Comparison of ENCODE assay signal across 12 cellular contexts in the genomic region with DNA sequence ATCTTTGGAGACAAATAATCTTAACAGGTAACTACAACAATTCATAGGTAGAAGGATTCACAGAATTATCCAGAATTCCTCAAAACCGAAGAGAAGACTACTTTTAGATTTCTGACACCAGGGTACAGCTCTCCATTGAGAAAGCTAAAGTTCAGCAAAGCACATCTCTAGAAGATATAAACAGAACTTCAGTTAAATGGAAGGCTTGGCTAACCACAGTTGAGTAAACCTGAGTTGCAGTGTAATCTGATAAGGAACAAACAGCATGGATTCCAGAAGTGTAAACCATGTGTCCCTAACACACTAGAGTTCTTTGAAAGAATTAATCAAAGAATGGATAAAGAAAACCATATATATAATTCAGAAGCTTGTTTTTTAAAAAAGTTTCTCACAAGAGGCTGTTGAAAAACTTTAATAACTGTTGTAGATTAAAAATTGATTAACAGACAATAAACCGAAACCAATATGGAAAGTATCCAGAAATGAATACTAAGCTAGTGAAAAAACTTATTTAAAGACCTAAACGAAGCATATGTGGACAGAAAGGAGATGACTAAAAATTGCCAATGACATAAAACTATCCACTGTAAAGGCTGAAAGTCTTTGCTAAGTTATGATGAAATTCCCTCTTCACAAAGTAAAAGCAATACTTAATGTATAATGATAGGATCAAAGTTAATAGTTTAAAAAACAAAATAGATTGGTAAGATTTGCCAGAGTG. TPM values are rescaled to one million over a fixed set of nuclear protein-coding genes. Genes with fewer than 3 reads are reported as not detected.
A peak's percentile ranks its signal among the peaks of the same experiment; 100 is the strongest.
DNase-seq lines count a peak whose midpoint lies in the region; ATAC-seq and TF ChIP-seq lines count a peak whose summit lies in the region.
"Had no signal": no experiment of that assay in that cellular context is flagged by ENCODE, and none has a peak within 500 bp of the region (broad histone marks: within the 10 kb centered on the region; RNA-seq: fewer than 3 reads in every experiment).

No MANE protein-coding gene starts in this region.

- 0 out of 2 replicates have a peak overlapping the region, but pooled peaks have one; percentile 6 for H3K4me2 ChIP-seq in PC-9

- DNase-seq in NCI-H2171 treated with DMSO at 0.1 percent for 48 hours (lab: John Stamatoyannopoulos, UW) (peak; percentile 49), NCI-H2171 (lab: John Stamatoyannopoulos, UW) (no peak), PC-9 (peak in 1 of 2 experiments; percentile 53), epithelial cell of esophagus (ENCODE audit: low read depth) (peak; percentile 50), renal cortical epithelial cell (ENCODE audit: low read depth) (peak; percentile 41), brain microvascular endothelial cell (no peak)
- DNase-seq in natural killer cell treated with Interleukin-12 subunit alpha and Interleukin-12 subunit beta and Interleukin-15 and Interleukin-18, amount 100 ng/mL, for 72 hours (ENCODE audit: low spot score), result no peak
- DNase-seq: Kasumi-1, NCI-H69, upper lobe of left lung had no signal

- no peak for ATAC-seq in HG02798 (IDR thresholded peaks at IDR 0.05; ENCODE audit: poor library complexity, unreplicated experiment)
- no peak for ATAC-seq in natural killer cell treated with Interleukin-12 subunit alpha and Interleukin-12 subunit beta and Interleukin-15 and Interleukin-18, amount 100 ng/mL, for 72 hours

- H2AFZ ChIP-seq in PC-9, result no peak overlapping the region

- H3K27me3 ChIP-seq in PC-9 (ENCODE audit: insufficient read depth, low read depth) (no peaks in the 10 kb centered on the region), brain microvascular endothelial cell (replicated peaks) (peaks cover 13% of the 10 kb centered on the region)
- H3K27me3 ChIP-seq: upper lobe of left lung had no signal

- H3K36me3 ChIP-seq in PC-9 (ENCODE audit: low read depth) (no peaks in the 10 kb centered on the region), brain microvascular endothelial cell (replicated peaks) (no peaks in the 10 kb centered on the region)
- H3K36me3 ChIP-seq: upper lobe of left lung had no signal

- no peaks in the 10 kb centered on the region for H3K9me2 ChIP-seq in PC-9 (ENCODE audit: insufficient read depth)

- H3K9me3 ChIP-seq in PC-9 (ENCODE audit: insufficient read depth, low read depth), result no peaks in the 10 kb centered on the region
- H3K9me3 ChIP-seq: upper lobe of left lung had no signal

- peaks cover 10 to 12% of the 10 kb centered on the region in 2 donors for H3K4me1 Mint-ChIP-seq in natural killer cell treated with Interleukin-12 subunit alpha and Interleukin-12 subunit beta and Interleukin-15 and Interleukin-18, amount 100 ng/mL, for 72 hours (ENCODE audit: low read depth in 2 of 2)

- CTCF ChIA-PET in PC-9 (lab: Charles Lee), result no interaction called here

- H3K27ac Mint-ChIP-seq in natural killer cell treated with Interleukin-12 subunit alpha and Interleukin-12 subunit beta and Interleukin-15 and Interleukin-18, amount 100 ng/mL, for 72 hours, result no peak overlapping the region
- H3K27ac Mint-ChIP-seq: T-helper 1 cell treated with Interleukin-12 subunit alpha and Interleukin-12 subunit beta and Interleukin-4 antibody, amounts not matched to agents 30 μg/mL and 1 μg/mL, for 36 hours had no signal

- no peaks in the 10 kb centered on the region for H4K20me1 ChIP-seq in PC-9 (ENCODE audit: insufficient read depth)

- H3K9me3 Mint-ChIP-seq in natural killer cell treated with Interleukin-12 subunit alpha and Interleukin-12 subunit beta and Interleukin-15 and Interleukin-18, amount 100 ng/mL, for 72 hours, result no peaks in the 10 kb centered on the region
- H3K9me3 Mint-ChIP-seq: T-helper 1 cell treated with Interleukin-12 subunit alpha and Interleukin-12 subunit beta and Interleukin-4 antibody, amounts not matched to agents 30 μg/mL and 1 μg/mL, for 36 hours had no signal

- in situ Hi-C loops in brain microvascular endothelial cell (cut with HindIII; ENCODE audit: low pct_ligation_motif_present, low sequenced_read_pairs), result no loop called here

- H3F3A ChIP-seq in PC-9 (ENCODE audit: insufficient read depth, low read depth), result peaks cover 4% of the 10 kb centered on the region; the same call in 1 of the 2 replicates

- H3K27ac ChIP-seq in PC-9 (no peak overlapping the region), brain microvascular endothelial cell (no peak overlapping the region)

- no TSS peak for BruUV-seq in PC-9 (replicated peaks; lab: Mats Ljungman, UMichigan)

- peaks cover 41% of the 10 kb centered on the region for H3K4me1 ChIP-seq in PC-9 (replicated peaks; ENCODE audit: insufficient read depth)

- no peak overlapping the region for H3K4me3 Mint-ChIP-seq in natural killer cell treated with Interleukin-12 subunit alpha and Interleukin-12 subunit beta and Interleukin-15 and Interleukin-18, amount 100 ng/mL, for 72 hours
- H3K4me3 Mint-ChIP-seq: T-helper 1 cell treated with Interleukin-12 subunit alpha and Interleukin-12 subunit beta and Interleukin-4 antibody, amounts not matched to agents 30 μg/mL and 1 μg/mL, for 36 hours had no signal

- no peak overlapping the region for H3K4me3 ChIP-seq in PC-9
- peak overlapping the region; percentile 75 for H3K4me3 ChIP-seq in epithelial cell of esophagus (ENCODE audit: low read length)
- H3K4me3 ChIP-seq in brain microvascular endothelial cell (ENCODE audit: low read depth, low read length), result no peak overlapping the region

- no peak for TF ChIP-seq CTCF in PC-9 (conservative IDR thresholded peaks at IDR 0.05)
- TF ChIP-seq CTCF in epithelial cell of esophagus (IDR thresholded peaks at IDR 0.05; ENCODE audit: insufficient read depth, low read depth, low read length, missing control alignments), result no peak
- no peak for TF ChIP-seq CTCF in brain microvascular endothelial cell (IDR thresholded peaks at IDR 0.05; ENCODE audit: low read depth, low read length, missing control alignments)

- no peaks in the 10 kb centered on the region for H3K27me3 Mint-ChIP-seq in natural killer cell treated with Interleukin-12 subunit alpha and Interleukin-12 subunit beta and Interleukin-15 and Interleukin-18, amount 100 ng/mL, for 72 hours

- POLR2A ChIA-PET in PC-9 (lab: Charles Lee; ENCODE audit: unreplicated experiment), result no interaction called here

- intact Hi-C loops in PC-9 (cut with micrococcal nuclease; ENCODE audit: unreplicated experiment), result loop anchor here (10.0 kb wide), 1 partner anchor 198 kb away; a partner anchor contains a TSS

- no peaks in the 10 kb centered on the region for H3K36me3 Mint-ChIP-seq in natural killer cell treated with Interleukin-12 subunit alpha and Interleukin-12 subunit beta and Interleukin-15 and Interleukin-18, amount 100 ng/mL, for 72 hours

- H3K79me2 ChIP-seq in PC-9 (ENCODE audit: low read depth), result no peaks in the 10 kb centered on the region

RNA-seq across cellular contexts. Expression of a gene that starts 4.3 kb away (rescaled TPM):
- total RNA-seq in PC-9 (2021), result 0.33 TPM in 1 of 2 replicates, not detected in the other
- total RNA-seq in renal cortical epithelial cell, result 2.3 and 6.0 TPM in 2 replicates
- total RNA-seq in natural killer cell treated with Interleukin-12 subunit alpha and Interleukin-12 subunit beta and Interleukin-15 and Interleukin-18, amount 100 ng/mL, for 72 hours, result 1 to 10 TPM in 1 of 2 donors, not detected in 1; 1.3 TPM

Comparison
In these comparisons a context has a peak if more than half of its experiments do, and no peak if none do; other contexts are left out.
1. DNase-seq: peak in NCI-H2171 treated with DMSO at 0.1 percent for 48 hours (single experiment), epithelial cell of esophagus (single experiment) and renal cortical epithelial cell (single experiment); none in NCI-H2171 (single experiment), natural killer cell treated with Interleukin-12 subunit alpha and Interleukin-12 subunit beta and Interleukin-15 and Interleukin-18, amount 100 ng/mL, for 72 hours (single experiment) and brain microvascular endothelial cell (single experiment).